In the genomic region with DNA sequence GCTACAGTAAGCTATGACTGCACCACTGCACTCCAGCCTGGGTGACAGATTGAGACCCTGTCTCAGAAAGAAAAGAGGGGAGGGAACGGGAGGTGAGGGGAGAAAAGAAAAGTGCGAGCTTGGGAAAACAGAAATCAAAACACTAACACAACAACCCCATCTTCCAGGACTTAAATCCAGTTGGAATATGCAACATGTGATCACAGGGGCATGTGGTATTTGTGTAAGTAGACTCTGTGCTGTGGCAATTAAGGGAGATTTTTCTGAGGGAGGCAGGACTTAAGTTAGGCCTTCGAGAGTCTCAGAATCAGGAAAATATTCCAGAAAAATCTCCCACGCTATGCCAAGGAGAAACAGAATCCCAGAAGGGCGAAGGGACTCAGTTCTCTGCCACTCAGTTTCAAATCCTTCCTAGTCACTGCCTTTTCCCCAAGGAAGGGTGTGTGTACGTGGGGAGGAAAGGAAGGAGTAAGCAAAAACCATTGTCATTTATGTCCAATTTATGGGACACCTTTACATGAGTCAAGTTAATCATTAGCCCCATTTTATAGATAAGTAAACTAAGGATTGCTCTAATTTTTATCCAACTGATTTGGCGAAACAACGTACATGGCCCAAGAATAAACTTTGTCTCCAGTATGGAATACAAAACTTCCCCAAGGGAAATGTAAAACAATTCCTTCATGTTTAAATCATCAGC, we compare ENCODE assay signal across 25 cellular contexts. TPM values are rescaled to one million over a fixed set of nuclear protein-coding genes. Genes with fewer than 3 reads are reported as not detected.
DNase-seq lines count a peak whose midpoint lies in the region; FAIRE-seq and TF ChIP-seq lines count a peak whose summit lies in the region.
"Had no signal": no experiment of that assay in that cellular context is flagged by ENCODE, and none has a peak within 500 bp of the region (broad histone marks: within the 10 kb centered on the region; RNA-seq: fewer than 3 reads in every experiment).

No MANE protein-coding gene starts in this region.

- CTCF ChIA-PET in SK-N-SH (lab: Yijun Ruan, JAX): interaction anchor here (3.5 to 18.2 kb wide), 3 partner anchors 11 to 118 kb away, joined by 34 to 708 read pairs (median 81); partner anchors contain the start of gene ID3

- peak; percentile 23 for DNase-seq in DMS53 treated with DMSO at 0.1 percent for 48 hours (lab: John Stamatoyannopoulos, UW; ENCODE audit: unreplicated experiment)
- no peak for DNase-seq in activated T-helper 1 cell treated with anti-CD3 and anti-CD28 coated beads, Interleukin-12 subunit alpha, Interleukin-12 subunit beta, Interleukin-2, Interleukin-4 antibody, amounts not matched to agents 30 ng/mL and 10 ng/mL and 1 ng/mL, durations not matched to agents 14 hours and 24 hours and 36 hours (ENCODE audit: low spot score)
- DNase-seq in mesendoderm: no peak
- peak; percentile 81 for DNase-seq in small intestine
- DNase-seq in LoVo (ENCODE audit: low spot score): no peak
- DNase-seq in OCI-M2 (lab: John Stamatoyannopoulos, UW; ENCODE audit: unreplicated experiment): no peak
- no peak for DNase-seq in SK-N-SH
- DNase-seq: activated CD4-positive, alpha-beta T cell treated with anti-CD3 and anti-CD28 coated beads, Interleukin-2, amount 10 ng/mL, durations not matched to agents 24 days and 14 days; activated naive CD4-positive, alpha-beta T cell treated with anti-CD3 and anti-CD28 coated beads, Interleukin-2, amount 10 ng/mL, durations not matched to agents 7 days and 5 days; activated T-cell treated with anti-CD3 and anti-CD28 coated beads, Interleukin-2, amount 50 U/mL, for 72 hours; anterior cingulate cortex; CD4-positive, alpha-beta T cell; HFFc6; KBM-7; kidney; NCI-H187; NCI-H2171 treated with DMSO at 0.1 percent for 48 hours; substantia nigra; T-helper 17 cell had no signal

- TF ChIP-seq RAD21 in SK-N-SH (IDR thresholded peaks at IDR 0.05; ENCODE audit: low read length): no peak

- H3K4me3 Mint-ChIP-seq in activated T-helper 1 cell treated with anti-CD3 and anti-CD28 coated beads, Interleukin-12 subunit alpha, Interleukin-12 subunit beta, Interleukin-2, Interleukin-4 antibody, amounts not matched to agents 30 ng/mL and 10 ng/mL and 1 ng/mL, durations not matched to agents 14 hours and 24 hours and 36 hours: no peak overlapping the region
- H3K4me3 Mint-ChIP-seq: activated CD4-positive, alpha-beta T cell treated with anti-CD3 and anti-CD28 coated beads, Interleukin-2, amount 10 ng/mL, durations not matched to agents 24 days and 14 days; activated naive CD4-positive, alpha-beta T cell treated with anti-CD3 and anti-CD28 coated beads, Interleukin-2, amount 10 ng/mL, durations not matched to agents 7 days and 5 days; activated T-cell treated with anti-CD3 and anti-CD28 coated beads, Interleukin-2, amount 50 U/mL, for 72 hours; CD4-positive, alpha-beta T cell; dendritic cell treated with granulocyte-macrophage colony-stimulating factor and Interleukin-4, amounts not matched to agents 40 ng/mL and 50 ng/mL, for 4 days; HFFc6; stimulated activated effector memory CD8-positive, alpha-beta T cell treated with anti-CD3 and anti-CD28 coated beads, Interleukin-12 subunit alpha, Interleukin-12 subunit beta, amount 100 ng/mL, for 72 hours; T-helper 17 cell had no signal

- no CpG with 5 or more reads among the region's 8 CpGs for WGBS in mesendoderm (ENCODE audit: extremely low coverage, insufficient coverage, low lambda C conversion rate)
- 26 to 59% (median 39%) methylated on average over 8 of the region's 8 CpGs for WGBS in small intestine, 3 donors
- WGBS in SK-N-SH (ENCODE audit: low lambda C conversion rate): 85% methylated on average over 8 of the region's 8 CpGs

- TF ChIP-seq EP300 in SK-N-SH (IDR thresholded peaks at IDR 0.05; ENCODE audit: borderline replicate concordance in 1 of 2, low read depth in 1 of 2, low read length in 1 of 2): no peak

- intact Hi-C loops in activated T-helper 1 cell treated with anti-CD3 and anti-CD28 coated beads, Interleukin-12 subunit alpha, Interleukin-12 subunit beta, Interleukin-2, Interleukin-4 antibody, amounts not matched to agents 30 ng/mL and 10 ng/mL and 1 ng/mL, durations not matched to agents 14 hours and 24 hours and 36 hours (cut with micrococcal nuclease): no loop called here

- no peak overlapping the region for H2AFZ ChIP-seq in SK-N-SH (ENCODE audit: low read depth)

- no peaks in the 10 kb centered on the region for H3K9me3 Mint-ChIP-seq in activated T-helper 1 cell treated with anti-CD3 and anti-CD28 coated beads, Interleukin-12 subunit alpha, Interleukin-12 subunit beta, Interleukin-2, Interleukin-4 antibody, amounts not matched to agents 30 ng/mL and 10 ng/mL and 1 ng/mL, durations not matched to agents 14 hours and 24 hours and 36 hours
- H3K9me3 Mint-ChIP-seq: activated CD4-positive, alpha-beta T cell treated with anti-CD3 and anti-CD28 coated beads, Interleukin-2, amount 10 ng/mL, durations not matched to agents 24 days and 14 days; activated naive CD4-positive, alpha-beta T cell treated with anti-CD3 and anti-CD28 coated beads, Interleukin-2, amount 10 ng/mL, durations not matched to agents 7 days and 5 days; activated T-cell treated with anti-CD3 and anti-CD28 coated beads, Interleukin-2, amount 50 U/mL, for 72 hours; CD4-positive, alpha-beta T cell; dendritic cell treated with granulocyte-macrophage colony-stimulating factor and Interleukin-4, amounts not matched to agents 40 ng/mL and 50 ng/mL, for 4 days; HFFc6; stimulated activated effector memory CD8-positive, alpha-beta T cell treated with anti-CD3 and anti-CD28 coated beads, Interleukin-12 subunit alpha, Interleukin-12 subunit beta, amount 100 ng/mL, for 72 hours had no signal

- H3K9me3 ChIP-seq in small intestine (ENCODE audit: control insufficient read depth, low read depth) (no peaks in the 10 kb centered on the region), SK-N-SH (no peaks in the 10 kb centered on the region)

- H3K9ac ChIP-seq in mesendoderm (ENCODE audit: low read length): no peak overlapping the region
- H3K9ac ChIP-seq in SK-N-SH: no peak overlapping the region

- H3F3A ChIP-seq in SK-N-SH (replicated peaks; ENCODE audit: insufficient read depth): no peaks in the 10 kb centered on the region

- POLR2A ChIA-PET in SK-N-SH (lab: Yijun Ruan, JAX): interaction anchor here (1.6 kb wide), 1 partner anchor 90 kb away, joined by 3 read pairs; no protein-coding TSS in a partner anchor

- no peaks in the 10 kb centered on the region for H3K9me2 ChIP-seq in SK-N-SH

- H3K36me3 Mint-ChIP-seq in activated T-helper 1 cell treated with anti-CD3 and anti-CD28 coated beads, Interleukin-12 subunit alpha, Interleukin-12 subunit beta, Interleukin-2, Interleukin-4 antibody, amounts not matched to agents 30 ng/mL and 10 ng/mL and 1 ng/mL, durations not matched to agents 14 hours and 24 hours and 36 hours (ENCODE audit: low read depth): no peaks in the 10 kb centered on the region
- H3K36me3 Mint-ChIP-seq: activated naive CD4-positive, alpha-beta T cell treated with anti-CD3 and anti-CD28 coated beads, Interleukin-2, amount 10 ng/mL, durations not matched to agents 7 days and 5 days; stimulated activated effector memory CD8-positive, alpha-beta T cell treated with anti-CD3 and anti-CD28 coated beads, Interleukin-12 subunit alpha, Interleukin-12 subunit beta, amount 100 ng/mL, for 72 hours had no signal

- no peak overlapping the region for H2BK120ac ChIP-seq in mesendoderm (ENCODE audit: low read depth, low read length)

- no peaks in the 10 kb centered on the region for H3K79me1 ChIP-seq in mesendoderm (ENCODE audit: low read length)

- no peaks in the 10 kb centered on the region for H4K20me1 ChIP-seq in SK-N-SH (ENCODE audit: insufficient read depth)

- no peak overlapping the region for H2BK5ac ChIP-seq in mesendoderm (ENCODE audit: low read length)

- no peak for TF ChIP-seq CTCF in SK-N-SH (IDR thresholded peaks at IDR 0.05)

- no peak overlapping the region for H3K4me3 ChIP-seq in mesendoderm (ENCODE audit: low read length)
- H3K4me3 ChIP-seq in small intestine (ENCODE audit: low read depth in 1 of 2, low read length in 2 of 2): no peak overlapping the region
- no peak overlapping the region for H3K4me3 ChIP-seq in SK-N-SH (ENCODE audit: low read depth in 2 of 2, low read length in 1 of 2)
- H3K4me3 ChIP-seq: cardiac muscle cell, lung, SK-N-MC had no signal

- peak overlapping the region; percentile 44 for H3K27ac Mint-ChIP-seq in activated T-helper 1 cell treated with anti-CD3 and anti-CD28 coated beads, Interleukin-12 subunit alpha, Interleukin-12 subunit beta, Interleukin-2, Interleukin-4 antibody, amounts not matched to agents 30 ng/mL and 10 ng/mL and 1 ng/mL, durations not matched to agents 14 hours and 24 hours and 36 hours
- H3K27ac Mint-ChIP-seq: activated CD4-positive, alpha-beta T cell treated with anti-CD3 and anti-CD28 coated beads, Interleukin-2, amount 10 ng/mL, durations not matched to agents 24 days and 14 days; activated naive CD4-positive, alpha-beta T cell treated with anti-CD3 and anti-CD28 coated beads, Interleukin-2, amount 10 ng/mL, durations not matched to agents 7 days and 5 days; activated T-cell treated with anti-CD3 and anti-CD28 coated beads, Interleukin-2, amount 50 U/mL, for 72 hours; CD4-positive, alpha-beta T cell; dendritic cell treated with granulocyte-macrophage colony-stimulating factor and Interleukin-4, amounts not matched to agents 40 ng/mL and 50 ng/mL, for 4 days; HFFc6; stimulated activated effector memory CD8-positive, alpha-beta T cell treated with anti-CD3 and anti-CD28 coated beads, Interleukin-12 subunit alpha, Interleukin-12 subunit beta, amount 100 ng/mL, for 72 hours; T-helper 17 cell had no signal

- peak overlapping the region; percentile 25 for H2AK5ac ChIP-seq in mesendoderm (ENCODE audit: low read length)

- H3K18ac ChIP-seq in mesendoderm (ENCODE audit: low read length): no peak overlapping the region

- no peak overlapping the region for H3K56ac ChIP-seq in mesendoderm (ENCODE audit: low read length)

- H3K36me3 ChIP-seq in mesendoderm (ENCODE audit: control insufficient read depth, insufficient read depth, low read length) (no peaks in the 10 kb centered on the region), small intestine (ENCODE audit: control insufficient read depth in 2 of 2, insufficient read depth in 2 of 2, low read length in 2 of 2) (no peaks in the 10 kb centered on the region), SK-N-SH (replicated peaks in 1 of 2; ENCODE audit: control insufficient read depth in 1 of 2, insufficient read depth in 2 of 2, low read length in 1 of 2) (no peaks in the 10 kb centered on the region)
- H3K36me3 ChIP-seq: cardiac muscle cell had no signal

- H3K4me1 Mint-ChIP-seq in activated T-helper 1 cell treated with anti-CD3 and anti-CD28 coated beads, Interleukin-12 subunit alpha, Interleukin-12 subunit beta, Interleukin-2, Interleukin-4 antibody, amounts not matched to agents 30 ng/mL and 10 ng/mL and 1 ng/mL, durations not matched to agents 14 hours and 24 hours and 36 hours (ENCODE audit: low read depth): peaks cover 4% of the 10 kb centered on the region

- H4K8ac ChIP-seq in mesendoderm (ENCODE audit: low read depth, low read length): no peak overlapping the region

- no peak for FAIRE-seq in small intestine (lab: Jason Lieb, UNC)
- FAIRE-seq: endometrium, kidney had no signal

- no peak overlapping the region for H4K5ac ChIP-seq in mesendoderm (ENCODE audit: low read length)

- H3K4me2 ChIP-seq in mesendoderm (ENCODE audit: low read length): no peak overlapping the region
- H3K4me2 ChIP-seq in SK-N-SH: no peak overlapping the region

- H3K4me1 ChIP-seq in mesendoderm (ENCODE audit: control insufficient read depth, low read depth, low read length): no peaks in the 10 kb centered on the region
- H3K4me1 ChIP-seq in small intestine (ENCODE audit: control insufficient read depth in 2 of 2, insufficient read depth in 1 of 2, low read depth in 1 of 2, low read length in 1 of 2): peaks cover 0 to 2% of the 10 kb centered on the region in 2 donors
- H3K4me1 ChIP-seq in SK-N-SH (ENCODE audit: control insufficient read depth in 1 of 2, insufficient read depth in 2 of 2, low read depth in 1 of 2, low read length in 1 of 2): peaks cover 0 to 20% of the 10 kb centered on the region in 2 experiments; a peak in 1 of 4 replicates

- peak overlapping the region; percentile 14 for H2BK15ac ChIP-seq in mesendoderm (replicated peaks; ENCODE audit: low read depth)

- no peaks in the 10 kb centered on the region for H3K79me2 ChIP-seq in mesendoderm (ENCODE audit: control insufficient read depth, insufficient read depth, low read length)
- no peaks in the 10 kb centered on the region for H3K79me2 ChIP-seq in SK-N-SH (ENCODE audit: insufficient read depth)

- H3K27ac ChIP-seq in mesendoderm (ENCODE audit: low read depth, low read length) (no peak overlapping the region), small intestine (ENCODE audit: low read depth in 1 of 2, low read length in 1 of 2) (peak overlapping the region; percentile 50 to 73), SK-N-SH (ENCODE audit: low read depth in 2 of 2, low read length in 1 of 2) (no peak overlapping the region)
- H3K27ac ChIP-seq: cardiac muscle cell, SK-N-MC had no signal

- H3K4ac ChIP-seq in mesendoderm (ENCODE audit: low read depth, low read length): no peak overlapping the region

- no peak overlapping the region for H3K23ac ChIP-seq in mesendoderm (ENCODE audit: low read length)

- peaks cover 3% of the 10 kb centered on the region for H3K27me3 Mint-ChIP-seq in activated T-helper 1 cell treated with anti-CD3 and anti-CD28 coated beads, Interleukin-12 subunit alpha, Interleukin-12 subunit beta, Interleukin-2, Interleukin-4 antibody, amounts not matched to agents 30 ng/mL and 10 ng/mL and 1 ng/mL, durations not matched to agents 14 hours and 24 hours and 36 hours (ENCODE audit: insufficient read depth)
- H3K27me3 Mint-ChIP-seq: activated CD4-positive, alpha-beta T cell treated with anti-CD3 and anti-CD28 coated beads, Interleukin-2, amount 10 ng/mL, durations not matched to agents 24 days and 14 days; CD4-positive, alpha-beta T cell; T-helper 17 cell had no signal

- H3K27me3 ChIP-seq in mesendoderm (ENCODE audit: insufficient read depth, low read length, poor library complexity): no peaks in the 10 kb centered on the region
- no peaks in the 10 kb centered on the region for H3K27me3 ChIP-seq in small intestine (ENCODE audit: control insufficient read depth in 2 of 2, insufficient read depth in 2 of 2, low read length in 2 of 2)
- no peaks in the 10 kb centered on the region for H3K27me3 ChIP-seq in SK-N-SH (ENCODE audit: insufficient read depth)
- H3K27me3 ChIP-seq: cardiac muscle cell had no signal

RNA-seq across cellular contexts. Expression of gene ID3, which starts 12.3 kb away (rescaled TPM):
- total RNA-seq in activated T-helper 1 cell treated with anti-CD3 and anti-CD28 coated beads, Interleukin-12 subunit alpha, Interleukin-12 subunit beta, Interleukin-2, Interleukin-4 antibody, amounts not matched to agents 30 ng/mL and 10 ng/mL and 1 ng/mL, durations not matched to agents 14 hours and 24 hours and 36 hours: 20.8 and 22.9 TPM in 2 replicates
- 209 TPM for polyA plus RNA-seq in mesendoderm (2013, experiment 1 of 2)
- 208 TPM for polyA plus RNA-seq in mesendoderm (2013, experiment 2 of 2)
- polyA plus RNA-seq in small intestine: 100 to 1,000 TPM in 2 of 3 donors, 10 to 100 TPM in 1; 78.1 to 135 (median 115) TPM
- 394 and 504 TPM in 2 replicates for polyA plus RNA-seq in SK-N-SH (2012; rRNA removed)
- 247 and 268 TPM in 2 replicates for polyA plus RNA-seq in SK-N-SH (2012; cell fraction: cytosol; rRNA removed)
- 1,333 and 1,662 TPM in 2 replicates for polyA plus RNA-seq in SK-N-SH (2012; cell fraction: nucleus; rRNA removed)

RNA-seq across cellular contexts. Expression of gene E2F2, which starts 16.0 kb away (rescaled TPM):
- total RNA-seq in activated T-helper 1 cell treated with anti-CD3 and anti-CD28 coated beads, Interleukin-12 subunit alpha, Interleukin-12 subunit beta, Interleukin-2, Interleukin-4 antibody, amounts not matched to agents 30 ng/mL and 10 ng/mL and 1 ng/mL, durations not matched to agents 14 hours and 24 hours and 36 hours: 32.0 and 33.5 TPM in 2 replicates
- polyA plus RNA-seq in mesendoderm (2013, experiment 1 of 2): 2.1 TPM
- 1.8 TPM for polyA plus RNA-seq in mesendoderm (2013, experiment 2 of 2)
- 1 to 10 TPM; 1.9 to 4.0 (median 2.2) TPM for polyA plus RNA-seq in small intestine
- 0.43 and 0.44 TPM in 2 replicates for polyA plus RNA-seq in SK-N-SH (2012; rRNA removed)
- polyA plus RNA-seq in SK-N-SH (2012; cell fraction: cytosol; rRNA removed): 0.30 and 0.47 TPM in 2 replicates
- 1.1 and 1.7 TPM in 2 replicates for polyA plus RNA-seq in SK-N-SH (2012; cell fraction: nucleus; rRNA removed)

Comparison
In these comparisons a context has a peak if more than half of its experiments do, and no peak if none do; other contexts are left out.
1. DNase-seq: peak in DMS53 treated with DMSO at 0.1 percent for 48 hours (single experiment) and small intestine (single experiment); none in activated T-helper 1 cell treated with anti-CD3 and anti-CD28 coated beads, Interleukin-12 subunit alpha, Interleukin-12 subunit beta, Interleukin-2, Interleukin-4 antibody, amounts not matched to agents 30 ng/mL and 10 ng/mL and 1 ng/mL, durations not matched to agents 14 hours and 24 hours and 36 hours (single experiment), mesendoderm (single experiment), LoVo (single experiment), OCI-M2 (single experiment) and SK-N-SH (single experiment).
2. H3K27ac ChIP-seq: peak in small intestine (2 of 2); none in mesendoderm (single experiment) and SK-N-SH (0 of 2).